In the genomic region with DNA sequence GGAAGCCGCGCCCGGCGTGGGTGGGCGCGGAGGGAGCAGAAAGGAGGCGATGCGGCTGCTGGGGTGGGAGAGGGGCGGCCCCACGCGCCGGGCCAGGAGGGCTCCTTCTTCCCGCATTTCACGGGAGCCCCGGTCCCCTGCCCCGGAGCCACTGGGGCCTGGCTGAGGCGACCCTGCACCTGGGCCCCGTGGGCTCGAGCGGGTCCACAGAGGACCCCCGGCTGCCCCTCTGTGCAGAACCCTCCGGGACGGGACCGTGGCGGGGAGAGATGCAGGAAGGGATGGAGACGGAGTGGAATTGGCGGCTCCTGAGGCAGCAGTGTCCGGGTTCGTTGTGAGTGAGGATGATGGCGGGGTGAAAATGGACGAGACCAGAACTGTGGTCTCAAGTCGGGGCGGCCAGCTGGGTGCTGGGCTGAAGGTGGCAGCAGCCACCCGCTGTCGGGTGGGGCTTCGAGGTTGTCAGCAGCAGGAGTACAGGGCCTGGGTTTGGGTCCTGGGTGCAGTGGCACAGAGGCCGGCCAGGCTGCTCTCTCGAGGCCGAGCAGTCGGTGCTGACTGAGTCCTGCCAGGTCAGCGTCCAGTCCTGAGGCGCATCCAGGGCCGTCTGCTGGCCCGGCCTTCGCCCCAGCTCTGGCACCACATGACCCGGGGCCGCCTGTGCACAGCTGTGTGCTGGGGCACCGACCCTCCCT, we compare ENCODE assay signal across 13 cellular contexts.
"Had no signal": no experiment of that assay in that cellular context is flagged by ENCODE, and none has a peak within 500 bp of the region (broad histone marks: within the 10 kb centered on the region; RNA-seq: fewer than 3 reads in every experiment).

No MANE protein-coding gene starts in this region.

- H3K9me3 Mint-ChIP-seq: dendritic cell treated with granulocyte-macrophage colony-stimulating factor and Interleukin-4, amounts not matched to agents 40 ng/mL and 50 ng/mL, for 4 days; effector memory CD8-positive, alpha-beta T cell; stimulated activated effector memory CD8-positive, alpha-beta T cell treated with anti-CD3 and anti-CD28 coated beads, Interleukin-12 subunit alpha, Interleukin-12 subunit beta, amount 100 ng/mL, for 72 hours had no signal

- H3K27me3 ChIP-seq: brain microvascular endothelial cell, pancreas, transverse colon had no signal

- H3K27ac Mint-ChIP-seq: activated CD4-positive, alpha-beta memory T cell treated with anti-CD3 and anti-CD28 coated beads, Interleukin-2, amount 10 ng/mL, durations not matched to agents 7 days and 5 days; dendritic cell treated with granulocyte-macrophage colony-stimulating factor and Interleukin-4, amounts not matched to agents 40 ng/mL and 50 ng/mL, for 4 days; effector memory CD8-positive, alpha-beta T cell; stimulated activated effector memory CD8-positive, alpha-beta T cell treated with anti-CD3 and anti-CD28 coated beads, Interleukin-12 subunit alpha, Interleukin-12 subunit beta, amount 100 ng/mL, for 72 hours had no signal

- H3K36me3 ChIP-seq: brain microvascular endothelial cell, pancreas, transverse colon had no signal

- H3K36me3 Mint-ChIP-seq: stimulated activated effector memory CD8-positive, alpha-beta T cell treated with anti-CD3 and anti-CD28 coated beads, Interleukin-12 subunit alpha, Interleukin-12 subunit beta, amount 100 ng/mL, for 72 hours had no signal

- H3K27me3 Mint-ChIP-seq: activated CD4-positive, alpha-beta memory T cell treated with anti-CD3 and anti-CD28 coated beads, Interleukin-2, amount 10 ng/mL, durations not matched to agents 7 days and 5 days; dendritic cell treated with granulocyte-macrophage colony-stimulating factor and Interleukin-4, amounts not matched to agents 40 ng/mL and 50 ng/mL, for 4 days; effector memory CD8-positive, alpha-beta T cell had no signal

- H3K9me3 ChIP-seq: pancreas, transverse colon had no signal

- H3K27ac ChIP-seq: brain microvascular endothelial cell, pancreas, transverse colon had no signal

- DNase-seq: activated CD4-positive, alpha-beta memory T cell treated with anti-CD3 and anti-CD28 coated beads, Interleukin-2, amount 10 ng/mL, durations not matched to agents 7 days and 5 days; anterior cingulate cortex; brain microvascular endothelial cell; effector memory CD8-positive, alpha-beta T cell; substantia nigra; T-helper 1 cell; T1000; transverse colon had no signal

- H3K4me1 Mint-ChIP-seq: activated CD4-positive, alpha-beta memory T cell treated with anti-CD3 and anti-CD28 coated beads, Interleukin-2, amount 10 ng/mL, durations not matched to agents 7 days and 5 days had no signal

- H3K4me3 ChIP-seq: pancreas, transverse colon had no signal

- H3K4me3 Mint-ChIP-seq: activated CD4-positive, alpha-beta memory T cell treated with anti-CD3 and anti-CD28 coated beads, Interleukin-2, amount 10 ng/mL, durations not matched to agents 7 days and 5 days; dendritic cell treated with granulocyte-macrophage colony-stimulating factor and Interleukin-4, amounts not matched to agents 40 ng/mL and 50 ng/mL, for 4 days; effector memory CD8-positive, alpha-beta T cell; neural crest cell; stimulated activated effector memory CD8-positive, alpha-beta T cell treated with anti-CD3 and anti-CD28 coated beads, Interleukin-12 subunit alpha, Interleukin-12 subunit beta, amount 100 ng/mL, for 72 hours had no signal

- ATAC-seq: effector memory CD8-positive, alpha-beta T cell; pancreas; SK-N-SH treated with all-trans-retinoic acid at 6 μM for 48 hours had no signal
